7 cellular contexts compared by ENCODE assay signal in genomic region chr16:85029413-85029794, GRCh38. TPM values are rescaled to one million over a fixed set of nuclear protein-coding genes. Genes with fewer than 3 reads are reported as not detected.
DNase-seq lines count a peak whose midpoint lies in the region; ATAC-seq and TF ChIP-seq lines count a peak whose summit lies in the region.

No MANE protein-coding gene starts in this region.

- no peaks in the 10 kb centered on the region for H3K36me3 Mint-ChIP-seq in activated naive CD8-positive, alpha-beta T cell treated with anti-CD3 and anti-CD28 coated beads, Interleukin-2, amount 50 U/mL, for 24 hours (ENCODE audit: low read depth)

- peaks cover 16% of the 10 kb centered on the region for H3K36me3 ChIP-seq in lower lobe of right lung

- H3K27ac Mint-ChIP-seq in activated naive CD8-positive, alpha-beta T cell treated with anti-CD3 and anti-CD28 coated beads, Interleukin-2, amount 50 U/mL, for 24 hours: peak overlapping the region; percentile 87

- H3K4me1 ChIP-seq in lower lobe of right lung: peaks cover 38% of the 10 kb centered on the region

- intact Hi-C loops in lower lobe of right lung (cut with DNase I): no loop called here

- H3K27me3 Mint-ChIP-seq in activated naive CD8-positive, alpha-beta T cell treated with anti-CD3 and anti-CD28 coated beads, Interleukin-2, amount 50 U/mL, for 24 hours: no peaks in the 10 kb centered on the region

- H3K4me3 Mint-ChIP-seq in activated naive CD8-positive, alpha-beta T cell treated with anti-CD3 and anti-CD28 coated beads, Interleukin-2, amount 50 U/mL, for 24 hours: peak overlapping the region; percentile 83

- H3K9me3 Mint-ChIP-seq in activated naive CD8-positive, alpha-beta T cell treated with anti-CD3 and anti-CD28 coated beads, Interleukin-2, amount 50 U/mL, for 24 hours: no peaks in the 10 kb centered on the region

- H3K9me3 ChIP-seq in lower lobe of right lung: no peaks in the 10 kb centered on the region

- no peak overlapping the region for H3K27ac ChIP-seq in lower lobe of right lung

- peak; percentile 12 for DNase-seq in SIG-M5 (lab: John Stamatoyannopoulos, UW)
- DNase-seq in activated naive CD8-positive, alpha-beta T cell treated with anti-CD3 and anti-CD28 coated beads, Interleukin-2, amount 50 U/mL, for 24 hours: peak; percentile 63
- no peak for DNase-seq in lower lobe of right lung
- peak; percentile 55 for DNase-seq in stimulated activated naive CD8-positive, alpha-beta T cell treated with anti-CD3 and anti-CD28 coated beads, Interleukin-15, Interleukin-2, amounts not matched to agents 100 U/mL and 50 U/mL, for 24 hours
- DNase-seq in SHP77 (lab: John Stamatoyannopoulos, UW): no peak
- DNase-seq in DMS79 (lab: John Stamatoyannopoulos, UW): no peak

- peak; percentile 39 for ATAC-seq in GM21825 (IDR thresholded peaks at IDR 0.05; ENCODE audit: unreplicated experiment)
- ATAC-seq in activated naive CD8-positive, alpha-beta T cell treated with anti-CD3 and anti-CD28 coated beads, Interleukin-2, amount 50 U/mL, for 24 hours: peak; percentile 74
- no peak for ATAC-seq in lower lobe of right lung
- peak; percentile 67 for ATAC-seq in stimulated activated naive CD8-positive, alpha-beta T cell treated with anti-CD3 and anti-CD28 coated beads, Interleukin-15, Interleukin-2, amounts not matched to agents 100 U/mL and 50 U/mL, for 24 hours

- H3K4me1 Mint-ChIP-seq in activated naive CD8-positive, alpha-beta T cell treated with anti-CD3 and anti-CD28 coated beads, Interleukin-2, amount 50 U/mL, for 24 hours: peaks cover 44% of the 10 kb centered on the region

- peak overlapping the region; percentile 91 for H3K4me3 ChIP-seq in lower lobe of right lung

- TF ChIP-seq CTCF in lower lobe of right lung (IDR thresholded peaks at IDR 0.05): no peak

- no peaks in the 10 kb centered on the region for H3K27me3 ChIP-seq in lower lobe of right lung (ENCODE audit: low read depth)

RNA-seq across cellular contexts. Expression of gene KIAA0513, which starts 1.8 kb away (rescaled TPM):
- 31.1 TPM for total RNA-seq in lower lobe of right lung

RNA-seq across cellular contexts. Expression of gene ZDHHC7, which starts 18.1 kb away (rescaled TPM):
- 77.9 TPM for total RNA-seq in lower lobe of right lung

Comparison
In these comparisons a context has a peak if more than half of its experiments do, and no peak if none do; other contexts are left out.
1. ATAC-seq: peak in GM21825 (single experiment), activated naive CD8-positive, alpha-beta T cell treated with anti-CD3 and anti-CD28 coated beads, Interleukin-2, amount 50 U/mL, for 24 hours (single experiment) and stimulated activated naive CD8-positive, alpha-beta T cell treated with anti-CD3 and anti-CD28 coated beads, Interleukin-15, Interleukin-2, amounts not matched to agents 100 U/mL and 50 U/mL, for 24 hours (single experiment); none in lower lobe of right lung (0 of 2).
2. DNase-seq: peak in SIG-M5 (single experiment), activated naive CD8-positive, alpha-beta T cell treated with anti-CD3 and anti-CD28 coated beads, Interleukin-2, amount 50 U/mL, for 24 hours (single experiment) and stimulated activated naive CD8-positive, alpha-beta T cell treated with anti-CD3 and anti-CD28 coated beads, Interleukin-15, Interleukin-2, amounts not matched to agents 100 U/mL and 50 U/mL, for 24 hours (single experiment); none in lower lobe of right lung (single experiment), SHP77 (0 of 2) and DMS79 (single experiment).